In genomic region chr14:95142208-95142607, GRCh38 we compare ENCODE assay signal across 30 cellular contexts. TPM values are rescaled to one million over a fixed set of nuclear protein-coding genes. Genes with fewer than 3 reads are reported as not detected.
DNase-seq lines count a peak whose midpoint lies in the region; TF ChIP-seq lines count a peak whose summit lies in the region.
"Had no signal": no experiment of that assay in that cellular context is flagged by ENCODE, and none has a peak within 500 bp of the region (broad histone marks: within the 10 kb centered on the region; RNA-seq: fewer than 3 reads in every experiment).

No MANE protein-coding gene starts in this region.

- TF ChIP-seq POLR2A in breast epithelium (IDR thresholded peaks at IDR 0.05): no peak

- peak overlapping the region; percentile 14 for H3K27ac Mint-ChIP-seq in osteocyte (ENCODE audit: unreplicated experiment)
- H3K27ac Mint-ChIP-seq: activated naive CD4-positive, alpha-beta T cell treated with anti-CD3 and anti-CD28 coated beads, Interleukin-2, amount 10 ng/mL, durations not matched to agents 7 days and 5 days; stimulated activated memory B cell treated with anti-CD40 and anti-IgM and Interleukin-4, amounts not matched to agents 10 μg/mL and 1 μg/mL and 100 μg/mL, for 72 hours; T-helper 1 cell treated with Interleukin-12 subunit alpha and Interleukin-12 subunit beta and Interleukin-4 antibody, amounts not matched to agents 30 μg/mL and 1 μg/mL, for 36 hours had no signal

- H3K9me3 Mint-ChIP-seq in osteocyte (ENCODE audit: unreplicated experiment): peaks cover 9% of the 10 kb centered on the region

- no peak overlapping the region for H3K4me3 ChIP-seq in BLaER1
- 0 out of 2 replicates have a peak overlapping the region, but pooled peaks have one; percentile 1 for H3K4me3 ChIP-seq in HUES48 (ENCODE audit: low read depth, low read length)
- no peak overlapping the region for H3K4me3 ChIP-seq in breast epithelium
- H3K4me3 ChIP-seq: colonic mucosa, SK-N-MC, skin epidermis, thoracic aorta had no signal

- H3K36me3 ChIP-seq in BLaER1: peaks cover 15% of the 10 kb centered on the region
- peaks cover 9% of the 10 kb centered on the region; the same call in 1 of the 2 replicates for H3K36me3 ChIP-seq in HUES48 (ENCODE audit: control insufficient read depth, insufficient read depth, low read length)
- H3K36me3 ChIP-seq in breast epithelium: no peaks in the 10 kb centered on the region
- H3K36me3 ChIP-seq: colonic mucosa, thoracic aorta had no signal

- no peak for TF ChIP-seq CTCF in osteocyte (IDR thresholded peaks at IDR 0.05)
- TF ChIP-seq CTCF in breast epithelium (IDR thresholded peaks at IDR 0.05): no peak

- H3K27me3 ChIP-seq in BLaER1 (no peaks in the 10 kb centered on the region), HUES48 (ENCODE audit: control insufficient read depth, insufficient read depth, low read length) (no peaks in the 10 kb centered on the region), breast epithelium (no peaks in the 10 kb centered on the region)
- H3K27me3 ChIP-seq: colonic mucosa had no signal

- H3K4me1 ChIP-seq in BLaER1 (peaks cover 82% of the 10 kb centered on the region), HUES48 (ENCODE audit: control insufficient read depth, insufficient read depth, low read length) (peaks cover 83% of the 10 kb centered on the region), breast epithelium (peaks cover 0 to 22% of the 10 kb centered on the region in 2 donors)

- H3K9me3 ChIP-seq in BLaER1: peaks cover 19% of the 10 kb centered on the region
- no peaks in the 10 kb centered on the region for H3K9me3 ChIP-seq in HUES48 (ENCODE audit: control insufficient read depth, insufficient read depth, low read length)
- peaks cover 4 to 9% of the 10 kb centered on the region in 2 donors for H3K9me3 ChIP-seq in breast epithelium
- H3K9me3 ChIP-seq: colonic mucosa had no signal

- H3K27me3 Mint-ChIP-seq in osteocyte (ENCODE audit: unreplicated experiment): no peaks in the 10 kb centered on the region
- H3K27me3 Mint-ChIP-seq: activated naive CD4-positive, alpha-beta T cell treated with anti-CD3 and anti-CD28 coated beads, Interleukin-2, amount 10 ng/mL, durations not matched to agents 7 days and 5 days; stimulated activated memory B cell treated with anti-CD40 and anti-IgM and Interleukin-4, amounts not matched to agents 10 μg/mL and 1 μg/mL and 100 μg/mL, for 72 hours had no signal

- H3K9ac ChIP-seq in BLaER1 (no peak overlapping the region), HUES48 (ENCODE audit: low read depth, low read length) (no peak overlapping the region)
- H3K9ac ChIP-seq: KMS-11, parathyroid adenoma had no signal

- intact Hi-C loops in breast epithelium (cut with DNase I; ENCODE audit: low total_unique reads): no loop called here

- H4K20me1 ChIP-seq in BLaER1: peaks cover 57% of the 10 kb centered on the region; the same call in 1 of the 2 replicates

- no peak overlapping the region for H3K4me3 Mint-ChIP-seq in osteocyte (ENCODE audit: unreplicated experiment)
- H3K4me3 Mint-ChIP-seq: activated naive CD4-positive, alpha-beta T cell treated with anti-CD3 and anti-CD28 coated beads, Interleukin-2, amount 10 ng/mL, durations not matched to agents 7 days and 5 days; neural crest cell; stimulated activated memory B cell treated with anti-CD40 and anti-IgM and Interleukin-4, amounts not matched to agents 10 μg/mL and 1 μg/mL and 100 μg/mL, for 72 hours; T-helper 1 cell treated with Interleukin-12 subunit alpha and Interleukin-12 subunit beta and Interleukin-4 antibody, amounts not matched to agents 30 μg/mL and 1 μg/mL, for 36 hours had no signal

- 0 out of 2 replicates have a peak overlapping the region, but pooled peaks have one; percentile 64 for H3K27ac ChIP-seq in BLaER1
- H3K27ac ChIP-seq in HUES48 (ENCODE audit: low read depth, low read length): no peak overlapping the region
- peak overlapping the region; percentile 95 for H3K27ac ChIP-seq in angular gyrus (ENCODE audit: low read depth, low read length)
- H3K27ac ChIP-seq in breast epithelium: peak overlapping the region in 1 of 2 donors; percentile 3
- H3K27ac ChIP-seq: colonic mucosa, HL-60, KMS-11, parathyroid adenoma, RWPE1, SK-N-MC, thoracic aorta had no signal

- peaks cover 38% of the 10 kb centered on the region for H3K4me1 Mint-ChIP-seq in osteocyte (ENCODE audit: unreplicated experiment)

- peaks cover 12% of the 10 kb centered on the region for H3K36me3 Mint-ChIP-seq in osteocyte (ENCODE audit: unreplicated experiment)

- H3K4me2 ChIP-seq in BLaER1: peak overlapping the region; percentile 68
- H3K4me2 ChIP-seq: KMS-11 had no signal

- DNase-seq in osteocyte (ENCODE audit: extremely low spot score, unreplicated experiment) (no peak), breast epithelium (ENCODE audit: low spot score in 2 of 2) (no peak), T-helper 1 cell (no peak), kidney tubule cell (ENCODE audit: low spot score) (no peak), NCI-H2227 (lab: John Stamatoyannopoulos, UW; ENCODE audit: unreplicated experiment) (no peak)
- DNase-seq: ACHN; activated CD4-positive, alpha-beta T cell treated with anti-CD3 and anti-CD28 coated beads, Interleukin-2, amount 50 U/mL, for 48 hours; activated naive CD4-positive, alpha-beta T cell treated with anti-CD3 and anti-CD28 coated beads, Interleukin-2, amount 10 ng/mL, durations not matched to agents 7 days and 5 days; amygdala; colonic mucosa; COR-L47; DMS53; effector memory CD4-positive, alpha-beta T cell; HCEC 1CT; mesenchymal stem cell; NCI-H146; NCI-H446 treated with DMSO at 0.1 percent for 48 hours had no signal

RNA-seq across cellular contexts. Expression of gene DICER1, which starts 15.1 kb away (rescaled TPM):
- total RNA-seq in osteocyte: 51.7 and 55.9 TPM in 2 replicates
- total RNA-seq in breast epithelium: 100 to 1,000 TPM in 1 of 3 donors, 10 to 100 TPM in 2; 74.9 to 126 (median 78.0) TPM
